17 cellular contexts compared by ENCODE assay signal in the genomic region with DNA sequence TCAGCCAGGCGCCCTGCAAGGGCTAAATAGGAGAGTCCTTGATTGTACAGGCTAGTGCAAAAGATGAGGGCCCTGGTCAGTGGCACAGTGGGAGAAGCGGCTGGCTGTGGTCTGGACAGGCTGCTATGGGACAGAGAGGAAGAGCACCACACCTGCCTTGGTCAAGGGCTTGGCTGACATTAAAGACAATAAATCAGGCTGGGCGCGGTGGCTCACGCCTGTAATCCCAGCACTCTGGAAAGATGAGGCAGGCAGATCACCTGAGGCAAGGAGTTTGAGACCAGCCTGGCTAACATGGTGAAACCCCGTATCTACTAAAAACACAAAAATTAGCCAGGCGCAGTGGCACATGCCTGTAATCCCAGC.
DNase-seq lines count a peak whose midpoint lies in the region; ATAC-seq, FAIRE-seq and TF ChIP-seq lines count a peak whose summit lies in the region.
"Had no signal": no experiment of that assay in that cellular context is flagged by ENCODE, and none has a peak within 500 bp of the region (broad histone marks: within the 10 kb centered on the region; RNA-seq: fewer than 3 reads in every experiment).

No MANE protein-coding gene starts in this region.

- H3K9me3 Mint-ChIP-seq in activated CD8-positive, alpha-beta memory T cell treated with anti-CD3 and anti-CD28 coated beads, Interleukin-2, amount 10 ng/mL, durations not matched to agents 7 days and 5 days (ENCODE audit: low read depth) = no peaks in the 10 kb centered on the region
- H3K9me3 Mint-ChIP-seq in central memory CD8-positive, alpha-beta T cell = no peaks in the 10 kb centered on the region
- H3K9me3 Mint-ChIP-seq in naive thymus-derived CD8-positive, alpha-beta T cell = no peaks in the 10 kb centered on the region
- H3K9me3 Mint-ChIP-seq: activated B cell treated with CpG ODN at 0.5 μM for 24 hours; CD4-positive, CD25-positive, alpha-beta regulatory T cell; dendritic cell treated with granulocyte-macrophage colony-stimulating factor and Interleukin-4, amounts not matched to agents 40 ng/mL and 50 ng/mL, for 4 days had no signal

- H3K9me3 ChIP-seq in HepG2 (ENCODE audit: low read length) = no peaks in the 10 kb centered on the region
- H3K9me3 ChIP-seq in uterus = no peaks in the 10 kb centered on the region
- H3K9me3 ChIP-seq: body of pancreas had no signal

- no peak for FAIRE-seq in HepG2 (lab: Jason Lieb, UNC)
- FAIRE-seq: RCC 7860 had no signal

- H3K79me2 ChIP-seq in HepG2 (ENCODE audit: insufficient read depth, low read length) = no peaks in the 10 kb centered on the region

- in situ Hi-C loops in HepG2 (cut with HindIII; ENCODE audit: extremely low pct_ligation_motif_present, low pct_unique_long_range_greater_than_20kb) = no loop called here

- H3K4me1 Mint-ChIP-seq in activated CD8-positive, alpha-beta memory T cell treated with anti-CD3 and anti-CD28 coated beads, Interleukin-2, amount 10 ng/mL, durations not matched to agents 7 days and 5 days = peaks cover 64% of the 10 kb centered on the region
- H3K4me1 Mint-ChIP-seq in central memory CD8-positive, alpha-beta T cell = peaks cover 38% of the 10 kb centered on the region
- H3K4me1 Mint-ChIP-seq in naive thymus-derived CD8-positive, alpha-beta T cell = peaks cover 4 to 32% (median 20%) of the 10 kb centered on the region in 4 donors

- no peak for TF ChIP-seq RAD21 in HepG2 (CRISPR knock-in tag; IDR thresholded peaks at IDR 0.05)

- H3K4me1 ChIP-seq in HepG2 (ENCODE audit: insufficient read depth, low read length) (no peaks in the 10 kb centered on the region), uterus (no peaks in the 10 kb centered on the region)
- H3K4me1 ChIP-seq: body of pancreas had no signal

- peaks cover 14% of the 10 kb centered on the region for H3K36me3 Mint-ChIP-seq in activated CD8-positive, alpha-beta memory T cell treated with anti-CD3 and anti-CD28 coated beads, Interleukin-2, amount 10 ng/mL, durations not matched to agents 7 days and 5 days
- H3K36me3 Mint-ChIP-seq in central memory CD8-positive, alpha-beta T cell (ENCODE audit: insufficient read depth) = peaks cover 12% of the 10 kb centered on the region
- peaks cover 0 to 1% (median 0%) of the 10 kb centered on the region in 3 donors for H3K36me3 Mint-ChIP-seq in naive thymus-derived CD8-positive, alpha-beta T cell
- H3K36me3 Mint-ChIP-seq: CD4-positive, CD25-positive, alpha-beta regulatory T cell had no signal

- H3K36me3 ChIP-seq in HepG2 (replicated peaks in 1 of 2; ENCODE audit: control insufficient read depth in 1 of 2, insufficient read depth in 2 of 2, low read length in 2 of 2) (peaks cover 11 to 29% of the 10 kb centered on the region in 2 experiments; a peak in 4 of 5 replicates), uterus (no peaks in the 10 kb centered on the region)

- intact Hi-C loops in HepG2 (cut with micrococcal nuclease; ENCODE audit: unreplicated experiment) = no loop called here
- intact Hi-C loops in uterus (cut with DNase I; ENCODE audit: low total_unique reads) = no loop called here

- H3K4me3 ChIP-seq in HepG2 (replicated peaks in 1 of 3; ENCODE audit: insufficient read depth in 1 of 3, low read depth in 2 of 3, low read length in 3 of 3) (no peak overlapping the region), uterus (no peak overlapping the region)
- H3K4me3 ChIP-seq: body of pancreas had no signal

- H3K27ac ChIP-seq in HepG2 (ENCODE audit: extremely low read length, insufficient read depth, low read length) (no peak overlapping the region), uterus (peak overlapping the region; percentile 47 to 57)

- no peaks in the 10 kb centered on the region for H4K20me1 ChIP-seq in HepG2 (ENCODE audit: insufficient read depth, low read length)

- no TSS peak for BruUV-seq in HepG2 (replicated peaks; lab: Mats Ljungman, UMichigan)

- no peak for DNase-seq in activated CD8-positive, alpha-beta memory T cell treated with anti-CD3 and anti-CD28 coated beads, Interleukin-2, amount 10 ng/mL, durations not matched to agents 7 days and 5 days
- DNase-seq in activated CD8-positive, alpha-beta memory T cell treated with anti-CD3 and anti-CD28 coated beads, Interleukin-2, amount 50 U/mL, for 4 hours = no peak
- DNase-seq in central memory CD8-positive, alpha-beta T cell (ENCODE audit: low spot score in 2 of 2) = no peak
- no peak for DNase-seq in HepG2 (ENCODE audit: low spot score)
- no peak for DNase-seq in uterus
- DNase-seq in stimulated activated CD4-positive, alpha-beta T cell treated with anti-CD3 and anti-CD28 coated beads, Interleukin-4, amount 100 ng/mL, for 24 hours = no peak
- DNase-seq in naive thymus-derived CD8-positive, alpha-beta T cell = no peak
- no peak for DNase-seq in NCI-H2171 (lab: John Stamatoyannopoulos, UW)
- DNase-seq: activated B cell treated with CpG ODN at 0.5 μM for 24 hours; activated naive CD4-positive, alpha-beta T cell treated with anti-CD3 and anti-CD28 coated beads for 36 hours; body of pancreas; CD4-positive, CD25-positive, alpha-beta regulatory T cell; hypothalamus; SW 1271 had no signal

- TF ChIP-seq CTCF in HepG2 (CRISPR knock-in tag; IDR thresholded peaks at IDR 0.05) = no peak
- no peak for TF ChIP-seq CTCF in uterus (IDR thresholded peaks at IDR 0.05)

- WGBS in HepG2 (ENCODE audit: low lambda C conversion rate) = 98% methylated on average over 7 of the region's 7 CpGs

- TF ChIP-seq POLR2A in HepG2 (IDR thresholded peaks at IDR 0.05; ENCODE audit: insufficient read depth in 1 of 2, low read depth in 2 of 2, low read length in 2 of 2) (no peak), uterus (IDR thresholded peaks at IDR 0.05) (no peak)

- H3K27me3 ChIP-seq in HepG2 (ENCODE audit: control insufficient read depth in 1 of 2, insufficient read depth in 2 of 2, low read length in 2 of 2) = no peaks in the 10 kb centered on the region
- H3K27me3 ChIP-seq in uterus = no peaks in the 10 kb centered on the region
- H3K27me3 ChIP-seq: body of pancreas had no signal

- CTCF ChIA-PET in activated CD8-positive, alpha-beta memory T cell treated with anti-CD3 and anti-CD28 coated beads, Interleukin-2, amount 10 ng/mL, durations not matched to agents 7 days and 5 days (lab: Charles Lee) = no interaction called here
- CTCF ChIA-PET in HepG2 (lab: Yijun Ruan, JAX; ENCODE audit: low intra/inter-chr PET ratio, low total read pairs) = no interaction called here

- no peak overlapping the region for H3K4me3 Mint-ChIP-seq in activated CD8-positive, alpha-beta memory T cell treated with anti-CD3 and anti-CD28 coated beads, Interleukin-2, amount 10 ng/mL, durations not matched to agents 7 days and 5 days
- H3K4me3 Mint-ChIP-seq in central memory CD8-positive, alpha-beta T cell = no peak overlapping the region
- no peak overlapping the region for H3K4me3 Mint-ChIP-seq in naive thymus-derived CD8-positive, alpha-beta T cell
- H3K4me3 Mint-ChIP-seq: activated B cell treated with CpG ODN at 0.5 μM for 24 hours; activated naive CD4-positive, alpha-beta T cell treated with anti-CD3 and anti-CD28 coated beads for 36 hours; dendritic cell treated with granulocyte-macrophage colony-stimulating factor and Interleukin-4, amounts not matched to agents 40 ng/mL and 50 ng/mL, for 4 days; type B pancreatic cell had no signal

- no peak overlapping the region for H2AFZ ChIP-seq in HepG2 (ENCODE audit: low read length)

- ATAC-seq in activated CD8-positive, alpha-beta memory T cell treated with anti-CD3 and anti-CD28 coated beads, Interleukin-2, amount 10 ng/mL, durations not matched to agents 7 days and 5 days = no peak
- ATAC-seq in central memory CD8-positive, alpha-beta T cell (replicated peaks; ENCODE audit: extremely low read depth, poor library complexity, severe bottlenecking) = no peak
- peak; percentile 27; the same call in 1 of the 3 replicates for ATAC-seq in HepG2
- no peak for ATAC-seq in naive thymus-derived CD8-positive, alpha-beta T cell

- H3K4me2 ChIP-seq in HepG2 (ENCODE audit: low read depth, low read length) = no peak overlapping the region

- H3K9ac ChIP-seq in HepG2 (ENCODE audit: insufficient read depth, low read depth, low read length) = no peak overlapping the region

- POLR2A ChIA-PET in HepG2 (lab: Yijun Ruan, JAX) = no interaction called here
- POLR2A ChIA-PET in naive thymus-derived CD8-positive, alpha-beta T cell (lab: Charles Lee) = interaction anchor here (0.7 kb wide), 1 partner anchor 30 kb away, joined by 3 read pairs; no protein-coding TSS in a partner anchor

- peak overlapping the region; percentile 29 for H3K27ac Mint-ChIP-seq in activated CD8-positive, alpha-beta memory T cell treated with anti-CD3 and anti-CD28 coated beads, Interleukin-2, amount 10 ng/mL, durations not matched to agents 7 days and 5 days
- H3K27ac Mint-ChIP-seq in central memory CD8-positive, alpha-beta T cell (ENCODE audit: low read depth) = peak overlapping the region; percentile 94
- H3K27ac Mint-ChIP-seq in naive thymus-derived CD8-positive, alpha-beta T cell = peak overlapping the region in 2 of 10 donors; percentile 38 to 82
- H3K27ac Mint-ChIP-seq: activated B cell treated with CpG ODN at 0.5 μM for 24 hours; activated naive CD4-positive, alpha-beta T cell treated with anti-CD3 and anti-CD28 coated beads for 36 hours; dendritic cell treated with granulocyte-macrophage colony-stimulating factor and Interleukin-4, amounts not matched to agents 40 ng/mL and 50 ng/mL, for 4 days; type B pancreatic cell had no signal

- TF ChIP-seq EP300 in HepG2 (IDR thresholded peaks at IDR 0.05; ENCODE audit: low read depth in 2 of 2, low read length in 2 of 2) = no peak
- TF ChIP-seq EP300 in HepG2 (CRISPR knock-in tag; IDR thresholded peaks at IDR 0.05; ENCODE audit: borderline replicate concordance) = no peak

- no peaks in the 10 kb centered on the region for H3K27me3 Mint-ChIP-seq in activated CD8-positive, alpha-beta memory T cell treated with anti-CD3 and anti-CD28 coated beads, Interleukin-2, amount 10 ng/mL, durations not matched to agents 7 days and 5 days
- no peaks in the 10 kb centered on the region for H3K27me3 Mint-ChIP-seq in central memory CD8-positive, alpha-beta T cell
- H3K27me3 Mint-ChIP-seq in naive thymus-derived CD8-positive, alpha-beta T cell = no peaks in the 10 kb centered on the region
- H3K27me3 Mint-ChIP-seq: CD4-positive, CD25-positive, alpha-beta regulatory T cell; dendritic cell treated with granulocyte-macrophage colony-stimulating factor and Interleukin-4, amounts not matched to agents 40 ng/mL and 50 ng/mL, for 4 days; type B pancreatic cell had no signal
